1 cellular context compared by ENCODE assay signal in the genomic region with DNA sequence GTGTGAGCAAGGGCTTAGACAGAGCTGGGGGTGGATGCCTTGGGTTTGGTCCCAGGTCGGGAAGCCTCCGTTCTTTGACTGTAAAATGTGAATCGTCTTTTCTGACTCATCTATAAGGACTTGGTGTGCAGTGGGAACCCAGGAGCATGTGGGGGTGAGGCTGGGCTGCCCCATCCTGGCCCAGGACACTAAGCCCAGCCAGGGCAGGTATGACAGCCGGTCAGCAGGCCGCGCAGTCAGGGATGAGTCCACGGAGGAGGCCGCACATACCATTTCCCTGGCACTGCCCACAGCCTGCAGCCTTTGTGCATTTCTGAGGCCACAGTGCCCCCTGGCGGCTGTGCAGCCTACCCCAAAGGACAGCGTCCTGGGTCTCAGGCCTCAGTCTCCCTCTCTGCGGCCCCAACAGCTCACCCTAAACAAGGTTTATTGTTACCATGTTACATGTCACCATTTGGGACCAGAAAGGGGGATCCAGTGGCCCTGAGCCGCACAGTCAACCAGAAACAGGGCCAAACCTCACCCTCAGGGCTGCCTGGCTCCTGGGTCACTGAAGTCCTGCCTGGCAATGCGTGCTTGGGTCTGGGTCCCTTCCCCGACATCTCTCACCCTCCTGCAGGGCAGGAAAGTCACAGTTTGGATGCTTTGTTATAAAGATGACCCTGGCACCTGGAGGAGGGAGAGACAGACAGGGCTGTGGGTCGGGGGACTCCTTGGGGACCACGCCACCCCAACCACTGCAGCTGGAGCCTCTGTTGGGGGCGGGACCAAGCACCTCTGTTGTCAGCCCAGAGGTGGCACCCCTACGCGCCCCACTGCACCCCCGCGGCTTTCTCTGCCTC.
TF ChIP-seq lines count a peak whose summit lies in the region.

No MANE protein-coding gene starts in this region.

TF ChIP-seq in GM12878, 131 proteins besides CTCF, POLR2A, EP300 and RAD21 (continued from another document):
- TF ChIP-seq, protein P1, sequence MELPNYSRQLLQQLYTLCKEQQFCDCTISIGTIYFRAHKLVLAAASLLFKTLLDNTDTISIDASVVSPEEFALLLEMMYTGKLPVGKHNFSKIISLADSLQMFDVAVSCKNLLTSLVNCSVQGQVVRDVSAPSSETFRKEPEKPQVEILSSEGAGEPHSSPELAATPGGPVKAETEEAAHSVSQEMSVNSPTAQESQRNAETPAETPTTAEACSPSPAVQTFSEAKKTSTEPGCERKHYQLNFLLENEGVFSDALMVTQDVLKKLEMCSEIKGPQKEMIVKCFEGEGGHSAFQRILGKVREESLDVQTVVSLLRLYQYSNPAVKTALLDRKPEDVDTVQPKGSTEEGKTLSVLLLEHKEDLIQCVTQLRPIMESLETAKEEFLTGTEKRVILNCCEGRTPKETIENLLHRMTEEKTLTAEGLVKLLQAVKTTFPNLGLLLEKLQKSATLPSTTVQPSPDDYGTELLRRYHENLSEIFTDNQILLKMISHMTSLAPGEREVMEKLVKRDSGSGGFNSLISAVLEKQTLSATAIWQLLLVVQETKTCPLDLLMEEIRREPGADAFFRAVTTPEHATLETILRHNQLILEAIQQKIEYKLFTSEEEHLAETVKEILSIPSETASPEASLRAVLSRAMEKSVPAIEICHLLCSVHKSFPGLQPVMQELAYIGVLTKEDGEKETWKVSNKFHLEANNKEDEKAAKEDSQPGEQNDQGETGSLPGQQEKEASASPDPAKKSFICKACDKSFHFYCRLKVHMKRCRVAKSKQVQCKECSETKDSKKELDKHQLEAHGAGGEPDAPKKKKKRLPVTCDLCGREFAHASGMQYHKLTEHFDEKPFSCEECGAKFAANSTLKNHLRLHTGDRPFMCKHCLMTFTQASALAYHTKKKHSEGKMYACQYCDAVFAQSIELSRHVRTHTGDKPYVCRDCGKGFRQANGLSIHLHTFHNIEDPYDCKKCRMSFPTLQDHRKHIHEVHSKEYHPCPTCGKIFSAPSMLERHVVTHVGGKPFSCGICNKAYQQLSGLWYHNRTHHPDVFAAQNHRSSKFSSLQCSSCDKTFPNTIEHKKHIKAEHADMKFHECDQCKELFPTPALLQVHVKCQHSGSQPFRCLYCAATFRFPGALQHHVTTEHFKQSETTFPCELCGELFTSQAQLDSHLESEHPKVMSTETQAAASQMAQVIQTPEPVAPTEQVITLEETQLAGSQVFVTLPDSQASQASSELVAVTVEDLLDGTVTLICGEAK (IDR thresholded peaks at IDR 0.05; ENCODE audit: borderline replicate concordance): no peak
- TF ChIP-seq POU2F2 (IDR thresholded peaks at IDR 0.05; ENCODE audit: borderline replicate concordance, low read depth, low read length) (no peak), NFXL1 (IDR thresholded peaks at IDR 0.05; ENCODE audit: borderline replicate concordance) (no peak), HDAC2 (IDR thresholded peaks at IDR 0.05) (no peak), GATAD2B (conservative IDR thresholded peaks at IDR 0.05; ENCODE audit: low read depth) (0 out of 2 replicates have a peak, but pooled peaks have one; percentile 23), SIN3A (IDR thresholded peaks at IDR 0.05; ENCODE audit: low read depth, low read length) (no peak), NR2C1 (IDR thresholded peaks at IDR 0.05) (no peak), POLR2AphosphoS2 (IDR thresholded peaks at IDR 0.05; ENCODE audit: low read depth, low read length) (no peak), SMARCA5 (IDR thresholded peaks at IDR 0.05) (peak; percentile 80), CBX3 (IDR thresholded peaks at IDR 0.05; ENCODE audit: borderline replicate concordance, low read depth) (no peak), ZNF217 (IDR thresholded peaks at IDR 0.05) (no peak), BRCA1 (IDR thresholded peaks at IDR 0.05; ENCODE audit: low read depth, low read length) (no peak), SIX5 (IDR thresholded peaks at IDR 0.05; ENCODE audit: low read depth, low read length, severe bottlenecking) (no peak), HDGF (IDR thresholded peaks at IDR 0.05) (no peak), RAD51 (IDR thresholded peaks at IDR 0.05) (no peak), TCF3 (IDR thresholded peaks at IDR 0.05; ENCODE audit: borderline replicate concordance, insufficient read depth, low read depth, low read length) (no peak), ZNF622 (IDR thresholded peaks at IDR 0.05) (no peak), ZSCAN29 (IDR thresholded peaks at IDR 0.05) (no peak), EGR1 (IDR thresholded peaks at IDR 0.05; ENCODE audit: borderline replicate concordance in 1 of 2, low read depth in 2 of 2, low read length in 2 of 2) (no peak), FOS (IDR thresholded peaks at IDR 0.05; ENCODE audit: borderline replicate concordance, extremely low read depth, insufficient read length) (no peak), SREBF1 (IDR thresholded peaks at IDR 0.05; ENCODE audit: low read length) (no peak), POLR2AphosphoS5 (IDR thresholded peaks at IDR 0.05; ENCODE audit: low read length) (no peak), RB1 (IDR thresholded peaks at IDR 0.05; ENCODE audit: borderline replicate concordance) (0 out of 2 replicates have a peak, but pooled peaks have one; percentile 52), LARP7 (IDR thresholded peaks at IDR 0.05) (0 out of 2 replicates have a peak, but pooled peaks have one; percentile 49), BMI1 (IDR thresholded peaks at IDR 0.05; ENCODE audit: borderline replicate concordance) (no peak), HCFC1 (IDR thresholded peaks at IDR 0.05; ENCODE audit: low read length) (no peak), SUZ12 (IDR thresholded peaks at IDR 0.05; ENCODE audit: unreplicated experiment) (no peak), ZNF384 (IDR thresholded peaks at IDR 0.05; ENCODE audit: borderline replicate concordance, low read depth, low read length) (no peak), YY1 (IDR thresholded peaks at IDR 0.05; ENCODE audit: low read depth, low read length) (peak; percentile 68), SMAD1 (IDR thresholded peaks at IDR 0.05; ENCODE audit: low read depth, partially characterized antibody) (no peak), KLF5 (IDR thresholded peaks at IDR 0.05; ENCODE audit: partially characterized antibody) (no peak), SRF (IDR thresholded peaks at IDR 0.05; ENCODE audit: low read depth in 2 of 2, low read length in 2 of 2) (no peak), RUNX3 (IDR thresholded peaks at IDR 0.05; ENCODE audit: low read length) (0 out of 2 replicates have a peak, but pooled peaks have one; percentile 24), CBFB (IDR thresholded peaks at IDR 0.05; ENCODE audit: low read depth) (no peak), ETV6 (conservative IDR thresholded peaks at IDR 0.05 in 1 of 2, IDR thresholded peaks at IDR 0.05 in 1 of 2; ENCODE audit: borderline replicate concordance in 1 of 2, low read depth in 1 of 2) (no peak), BCL11A (IDR thresholded peaks at IDR 0.05; ENCODE audit: low read depth, low read length) (no peak), STAT3 (IDR thresholded peaks at IDR 0.05; ENCODE audit: low read depth, low read length) (no peak), CBX5 (IDR thresholded peaks at IDR 0.05; ENCODE audit: low read depth) (no peak), RELA (IDR thresholded peaks at IDR 0.05; ENCODE audit: borderline replicate concordance, partially characterized antibody) (peak; percentile 54), FOXK2 (IDR thresholded peaks at IDR 0.05) (no peak), CREB1 (IDR thresholded peaks at IDR 0.05; ENCODE audit: low read depth) (no peak)
- TF ChIP-seq, protein P2, sequence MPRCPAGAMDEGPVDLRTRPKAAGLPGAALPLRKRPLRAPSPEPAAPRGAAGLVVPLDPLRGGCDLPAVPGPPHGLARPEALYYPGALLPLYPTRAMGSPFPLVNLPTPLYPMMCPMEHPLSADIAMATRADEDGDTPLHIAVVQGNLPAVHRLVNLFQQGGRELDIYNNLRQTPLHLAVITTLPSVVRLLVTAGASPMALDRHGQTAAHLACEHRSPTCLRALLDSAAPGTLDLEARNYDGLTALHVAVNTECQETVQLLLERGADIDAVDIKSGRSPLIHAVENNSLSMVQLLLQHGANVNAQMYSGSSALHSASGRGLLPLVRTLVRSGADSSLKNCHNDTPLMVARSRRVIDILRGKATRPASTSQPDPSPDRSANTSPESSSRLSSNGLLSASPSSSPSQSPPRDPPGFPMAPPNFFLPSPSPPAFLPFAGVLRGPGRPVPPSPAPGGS (IDR thresholded peaks at IDR 0.05; ENCODE audit: borderline replicate concordance, insufficient read depth, low read depth, low read length, poor library complexity, severe bottlenecking): no peak
- TF ChIP-seq, protein P3, sequence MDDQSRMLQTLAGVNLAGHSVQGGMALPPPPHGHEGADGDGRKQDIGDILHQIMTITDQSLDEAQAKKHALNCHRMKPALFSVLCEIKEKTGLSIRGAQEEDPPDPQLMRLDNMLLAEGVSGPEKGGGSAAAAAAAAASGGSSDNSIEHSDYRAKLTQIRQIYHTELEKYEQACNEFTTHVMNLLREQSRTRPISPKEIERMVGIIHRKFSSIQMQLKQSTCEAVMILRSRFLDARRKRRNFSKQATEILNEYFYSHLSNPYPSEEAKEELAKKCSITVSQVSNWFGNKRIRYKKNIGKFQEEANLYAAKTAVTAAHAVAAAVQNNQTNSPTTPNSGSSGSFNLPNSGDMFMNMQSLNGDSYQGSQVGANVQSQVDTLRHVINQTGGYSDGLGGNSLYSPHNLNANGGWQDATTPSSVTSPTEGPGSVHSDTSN (IDR thresholded peaks at IDR 0.05; ENCODE audit: insufficient replicate concordance, low read depth, low read length): no peak
- TF ChIP-seq, protein P4, sequence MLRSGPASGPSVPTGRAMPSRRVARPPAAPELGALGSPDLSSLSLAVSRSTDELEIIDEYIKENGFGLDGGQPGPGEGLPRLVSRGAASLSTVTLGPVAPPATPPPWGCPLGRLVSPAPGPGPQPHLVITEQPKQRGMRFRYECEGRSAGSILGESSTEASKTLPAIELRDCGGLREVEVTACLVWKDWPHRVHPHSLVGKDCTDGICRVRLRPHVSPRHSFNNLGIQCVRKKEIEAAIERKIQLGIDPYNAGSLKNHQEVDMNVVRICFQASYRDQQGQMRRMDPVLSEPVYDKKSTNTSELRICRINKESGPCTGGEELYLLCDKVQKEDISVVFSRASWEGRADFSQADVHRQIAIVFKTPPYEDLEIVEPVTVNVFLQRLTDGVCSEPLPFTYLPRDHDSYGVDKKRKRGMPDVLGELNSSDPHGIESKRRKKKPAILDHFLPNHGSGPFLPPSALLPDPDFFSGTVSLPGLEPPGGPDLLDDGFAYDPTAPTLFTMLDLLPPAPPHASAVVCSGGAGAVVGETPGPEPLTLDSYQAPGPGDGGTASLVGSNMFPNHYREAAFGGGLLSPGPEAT (IDR thresholded peaks at IDR 0.05; ENCODE audit: low read depth): no peak
- TF ChIP-seq, protein P5, sequence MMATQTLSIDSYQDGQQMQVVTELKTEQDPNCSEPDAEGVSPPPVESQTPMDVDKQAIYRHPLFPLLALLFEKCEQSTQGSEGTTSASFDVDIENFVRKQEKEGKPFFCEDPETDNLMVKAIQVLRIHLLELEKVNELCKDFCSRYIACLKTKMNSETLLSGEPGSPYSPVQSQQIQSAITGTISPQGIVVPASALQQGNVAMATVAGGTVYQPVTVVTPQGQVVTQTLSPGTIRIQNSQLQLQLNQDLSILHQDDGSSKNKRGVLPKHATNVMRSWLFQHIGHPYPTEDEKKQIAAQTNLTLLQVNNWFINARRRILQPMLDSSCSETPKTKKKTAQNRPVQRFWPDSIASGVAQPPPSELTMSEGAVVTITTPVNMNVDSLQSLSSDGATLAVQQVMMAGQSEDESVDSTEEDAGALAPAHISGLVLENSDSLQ (IDR thresholded peaks at IDR 0.05): no peak
TF ChIP-seq in GM12878: peak in this region for 10.
